1 cellular context compared by ENCODE assay signal in genomic region chr21:43355925-43356289, GRCh38.
TF ChIP-seq lines count a peak whose summit lies in the region.

No MANE protein-coding gene starts in this region.

TF ChIP-seq in H1, 55 proteins besides CTCF, POLR2A, EP300 and RAD21 (continued from another document):
- TF ChIP-seq POU5F1 (IDR thresholded peaks at IDR 0.05; ENCODE audit: low read depth, low read length) (no peak), ATF3 (IDR thresholded peaks at IDR 0.05; ENCODE audit: insufficient read depth, low read depth, low read length) (no peak), SP4 (IDR thresholded peaks at IDR 0.05; ENCODE audit: low read length) (no peak), HDAC6 (IDR thresholded peaks at IDR 0.05; ENCODE audit: low read depth, low read length) (no peak)
TF ChIP-seq in H1: peak in this region for 0.
